Comparison of ENCODE assay signal across 8 cellular contexts in the genomic region with DNA sequence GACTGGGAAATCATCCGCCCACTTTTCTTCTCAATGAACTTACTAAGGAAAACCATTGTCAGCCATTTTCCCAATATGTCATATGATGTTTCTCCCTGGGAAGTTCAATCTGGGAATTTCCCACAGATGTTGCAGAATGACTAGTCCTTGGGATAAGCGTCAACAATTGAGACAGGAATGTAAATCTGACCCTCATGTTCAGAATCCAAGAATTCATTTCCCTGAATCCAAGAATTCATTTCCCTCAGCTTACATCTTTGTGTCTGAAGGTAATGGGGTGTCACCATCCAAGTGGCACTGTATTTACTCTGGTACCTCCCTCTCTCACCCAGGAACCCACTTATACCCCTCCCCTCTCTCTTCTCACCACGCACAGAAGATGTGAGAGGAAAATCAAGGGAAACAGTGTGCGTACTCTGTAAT. TPM values are rescaled to one million over a fixed set of nuclear protein-coding genes. Genes with fewer than 3 reads are reported as not detected.
DNase-seq lines count a peak whose midpoint lies in the region; ATAC-seq and TF ChIP-seq lines count a peak whose summit lies in the region.

No MANE protein-coding gene starts in this region.

- no peaks in the 10 kb centered on the region for H3K9me3 ChIP-seq in stomach
- no peaks in the 10 kb centered on the region for H3K9me3 ChIP-seq in PC-3 (ENCODE audit: low read length)

- peak; percentile 37 for DNase-seq in NCI-H748 (lab: John Stamatoyannopoulos, UW; ENCODE audit: unreplicated experiment)
- no peak for DNase-seq in NCI-H748 treated with DMSO at 0.1 percent for 48 hours (lab: John Stamatoyannopoulos, UW)
- DNase-seq in iris pigment epithelial cell (ENCODE audit: low read depth), result peak; percentile 82
- DNase-seq in stomach, result no peak
- DNase-seq in NCI-H2029 (lab: John Stamatoyannopoulos, UW), result no peak
- no peak for DNase-seq in Calu3
- DNase-seq in PC-3, result no peak

- peak overlapping the region; percentile 97 for H3K27ac Mint-ChIP-seq in activated naive CD8-positive, alpha-beta T cell
- H3K27ac Mint-ChIP-seq in Calu3 (ENCODE audit: unreplicated experiment), result no peak overlapping the region

- peak overlapping the region; percentile 34 to 80 (median 76) for H3K27ac ChIP-seq in stomach
- no peak overlapping the region for H3K27ac ChIP-seq in PC-3 (ENCODE audit: low read length)

- no peaks in the 10 kb centered on the region for H4K20me1 ChIP-seq in PC-3 (ENCODE audit: low read length)

- peak overlapping the region; percentile 87 for H3K4me3 Mint-ChIP-seq in activated naive CD8-positive, alpha-beta T cell
- no peak overlapping the region for H3K4me3 Mint-ChIP-seq in Calu3 (ENCODE audit: low read depth, unreplicated experiment)

- POLR2A ChIA-PET in PC-3 (lab: Charles Lee; ENCODE audit: unreplicated experiment), result interaction anchor here (0.6 kb wide), 2 partner anchors 12 to 13 kb away, joined by 4 to 6 read pairs; no protein-coding TSS in a partner anchor

- H3K4me3 ChIP-seq in stomach, result peak overlapping the region; percentile 9 to 38 (median 24)
- H3K4me3 ChIP-seq in PC-3 (ENCODE audit: low read length), result no peak overlapping the region

- no peak for TF ChIP-seq EP300 in stomach (IDR thresholded peaks at IDR 0.05)

- no peak overlapping the region for H3K4me2 ChIP-seq in PC-3 (ENCODE audit: low read length)

- CTCF ChIA-PET in Calu3 (lab: Charles Lee) (no interaction called here), PC-3 (lab: Charles Lee) (no interaction called here)

- peaks cover 0 to 14% (median 9%) of the 10 kb centered on the region in 4 donors for H3K36me3 ChIP-seq in stomach
- no peaks in the 10 kb centered on the region for H3K36me3 ChIP-seq in PC-3 (ENCODE audit: low read depth, low read length)

- peaks cover 73 to 84% (median 78%) of the 10 kb centered on the region in 4 donors for H3K4me1 ChIP-seq in stomach
- H3K4me1 ChIP-seq in PC-3 (ENCODE audit: insufficient read depth, low read length), result no peaks in the 10 kb centered on the region

- no peak for TF ChIP-seq CTCF in stomach (IDR thresholded peaks at IDR 0.05)
- no peak for TF ChIP-seq CTCF in Calu3 (IDR thresholded peaks at IDR 0.05; ENCODE audit: unreplicated experiment)
- no peak for TF ChIP-seq CTCF in PC-3 (conservative IDR thresholded peaks at IDR 0.05; ENCODE audit: low read depth, low read length)

- H3K79me2 ChIP-seq in PC-3 (ENCODE audit: low read length), result no peaks in the 10 kb centered on the region

- BruUV-seq in Calu3 (replicated peaks; lab: Mats Ljungman, UMichigan) (no TSS peak), PC-3 (replicated peaks; lab: Mats Ljungman, UMichigan) (no TSS peak)

- no peak for TF ChIP-seq POLR2A in stomach (IDR thresholded peaks at IDR 0.05)

- intact Hi-C loops in stomach (cut with DNase I; ENCODE audit: low total_unique reads) (no loop called here), Calu3 (cut with micrococcal nuclease; ENCODE audit: unreplicated experiment) (no loop called here), PC-3 (cut with micrococcal nuclease) (no loop called here)

- peaks cover 85% of the 10 kb centered on the region for H3K4me1 Mint-ChIP-seq in activated naive CD8-positive, alpha-beta T cell (ENCODE audit: low read depth)
- H3K4me1 Mint-ChIP-seq in Calu3 (ENCODE audit: low read depth, unreplicated experiment), result peaks cover 17% of the 10 kb centered on the region

- no peaks in the 10 kb centered on the region for H3K9me3 Mint-ChIP-seq in activated naive CD8-positive, alpha-beta T cell (ENCODE audit: low read depth)
- H3K9me3 Mint-ChIP-seq in Calu3 (ENCODE audit: low read depth, unreplicated experiment), result no peaks in the 10 kb centered on the region

- no peak overlapping the region for H3K9ac ChIP-seq in PC-3 (ENCODE audit: low read length)

- no peaks in the 10 kb centered on the region for H3K27me3 Mint-ChIP-seq in activated naive CD8-positive, alpha-beta T cell
- H3K27me3 Mint-ChIP-seq in Calu3 (ENCODE audit: unreplicated experiment), result no peaks in the 10 kb centered on the region

- H2AFZ ChIP-seq in PC-3 (ENCODE audit: low read length), result no peak overlapping the region

- WGBS in stomach, 5 donors, result 49 to 71% (median 64%) methylated on average over 4 of the region's 4 CpGs

- no peaks in the 10 kb centered on the region for H3K36me3 Mint-ChIP-seq in activated naive CD8-positive, alpha-beta T cell
- peaks cover under 1% of the 10 kb centered on the region for H3K36me3 Mint-ChIP-seq in Calu3 (ENCODE audit: insufficient read depth, unreplicated experiment)

- ATAC-seq in PC-3, result no peak

- no peaks in the 10 kb centered on the region for H3K9me2 ChIP-seq in PC-3 (replicated peaks; ENCODE audit: low read length)

- H3K27me3 ChIP-seq in stomach (no peaks in the 10 kb centered on the region), PC-3 (ENCODE audit: low read length) (peaks cover 20% of the 10 kb centered on the region)

- no peaks in the 10 kb centered on the region for H3F3A ChIP-seq in PC-3 (ENCODE audit: low read length, unreplicated experiment)

RNA-seq across cellular contexts. Expression of gene KLF9, which starts 7.4 kb away (rescaled TPM):
- total RNA-seq in stomach, result 100 to 1,000 TPM in 2 of 5 donors, 10 to 100 TPM in 3; 37.3 to 174 (median 95.3) TPM
- polyA plus RNA-seq in stomach, result 10 to 100 TPM; 27.9 to 35.9 (median 28.4) TPM
- total RNA-seq in Calu3 (2022), result 0.81 and 0.87 TPM in 2 replicates
- 0.35 and 0.44 TPM in 2 replicates for total RNA-seq in PC-3 (2014; rRNA removed)

Comparison
In these comparisons a context has a peak if more than half of its experiments do, and no peak if none do; other contexts are left out.
1. DNase-seq: peak in NCI-H748 (single experiment) and iris pigment epithelial cell (single experiment); none in NCI-H748 treated with DMSO at 0.1 percent for 48 hours (single experiment), stomach (single experiment), NCI-H2029 (single experiment), Calu3 (single experiment) and PC-3 (single experiment).
2. RNA of gene KLF9, which starts 7.4 kb away (total RNA-seq): 37.3 to 174 TPM in stomach; 0.81 to 0.87 TPM in Calu3 and 0.35 to 0.44 TPM in PC-3; every median in the first group is over 10 times any median in the second.